In the genomic region with DNA sequence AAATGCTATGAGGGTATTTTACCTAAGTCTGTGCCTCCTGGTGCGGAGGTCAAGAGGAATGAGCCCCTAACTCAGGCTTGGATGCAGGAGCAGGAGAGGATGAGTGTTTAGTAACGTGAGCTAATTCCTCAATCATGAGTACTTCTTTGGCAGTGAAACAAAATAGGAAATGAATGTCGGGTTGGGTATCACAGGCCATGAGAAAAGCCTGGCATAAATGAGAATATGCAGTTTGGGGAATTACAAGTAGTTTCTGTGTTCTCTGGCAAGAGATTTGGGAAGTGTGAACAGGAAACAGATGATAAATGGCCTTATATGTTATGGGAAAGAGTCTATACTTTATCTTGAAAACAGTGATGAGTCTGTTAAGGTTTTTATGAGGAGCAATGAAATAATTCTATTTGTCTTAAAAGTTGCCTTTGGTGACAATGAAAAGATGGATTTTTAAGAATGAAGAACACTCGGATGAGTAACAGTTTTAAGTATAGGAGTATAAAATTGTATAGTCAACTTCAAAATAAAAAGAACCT, we compare ENCODE assay signal across 20 cellular contexts. TPM values are rescaled to one million over a fixed set of nuclear protein-coding genes. Genes with fewer than 3 reads are reported as not detected.
DNase-seq lines count a peak whose midpoint lies in the region; ATAC-seq and TF ChIP-seq lines count a peak whose summit lies in the region.
"Had no signal": no experiment of that assay in that cellular context is flagged by ENCODE, and none has a peak within 500 bp of the region (broad histone marks: within the 10 kb centered on the region; RNA-seq: fewer than 3 reads in every experiment).

No MANE protein-coding gene starts in this region.

- DNase-seq in Daoy (ENCODE audit: low read depth) (peak; percentile 14), chondrocyte (ENCODE audit: low spot score) (no peak), myocyte (ENCODE audit: low read depth) (peak; percentile 53), anterior cingulate cortex (lab: John Stamatoyannopoulos, UW) (no peak), 8988T (no peak)
- DNase-seq: activated CD8-positive, alpha-beta memory T cell treated with anti-CD3 and anti-CD28 coated beads, Interleukin-2, amount 10 ng/mL, durations not matched to agents 7 days and 5 days; body of pancreas; effector memory CD8-positive, alpha-beta T cell; gastrocnemius medialis; left ventricle myocardium superior; naive thymus-derived CD8-positive, alpha-beta T cell; NCI-H2171 treated with DMSO at 0.1 percent for 48 hours; NK-92 treated with Interleukin-12 subunit alpha and Interleukin-12 subunit beta, amount 100 ng/mL, for 24 hours; SHP77; T-helper 17 cell; uterus had no signal

- H3K9me3 Mint-ChIP-seq in chondrocyte (ENCODE audit: low read depth) = no peaks in the 10 kb centered on the region
- H3K9me3 Mint-ChIP-seq: effector memory CD8-positive, alpha-beta T cell; naive thymus-derived CD8-positive, alpha-beta T cell had no signal

- peaks cover 14% of the 10 kb centered on the region for H3K4me1 Mint-ChIP-seq in chondrocyte (ENCODE audit: low read depth)
- H3K4me1 Mint-ChIP-seq: activated CD8-positive, alpha-beta memory T cell treated with anti-CD3 and anti-CD28 coated beads, Interleukin-2, amount 10 ng/mL, durations not matched to agents 7 days and 5 days; naive thymus-derived CD8-positive, alpha-beta T cell had no signal

- ATAC-seq in HG02840 (IDR thresholded peaks at IDR 0.05; ENCODE audit: low FRiP score, unreplicated experiment) (no peak), GM19452 (IDR thresholded peaks at IDR 0.05; ENCODE audit: unreplicated experiment) (no peak)
- ATAC-seq: activated CD4-positive, CD25-positive, alpha-beta regulatory T cell treated with anti-CD3 and anti-CD28 coated beads, Interleukin-2, amount 50 U/mL, for 24 hours; activated CD8-positive, alpha-beta memory T cell treated with anti-CD3 and anti-CD28 coated beads, Interleukin-2, amount 10 ng/mL, durations not matched to agents 7 days and 5 days; body of pancreas; effector memory CD8-positive, alpha-beta T cell; gastrocnemius medialis; left ventricle myocardium superior; naive thymus-derived CD8-positive, alpha-beta T cell; T-helper 17 cell had no signal

- no peaks in the 10 kb centered on the region for H3K79me2 ChIP-seq in Loucy (ENCODE audit: insufficient read depth, low read length)

- H4K20me1 ChIP-seq in Loucy (ENCODE audit: insufficient read depth, low read length, poor library complexity, severe bottlenecking) = no peaks in the 10 kb centered on the region

- peak overlapping the region; percentile 37 for H3K4me2 ChIP-seq in Loucy (ENCODE audit: low read depth, low read length, poor library complexity, severe bottlenecking)

- peaks cover 12% of the 10 kb centered on the region for H3K27me3 Mint-ChIP-seq in chondrocyte (ENCODE audit: low read depth)

- H2AFZ ChIP-seq in Loucy (ENCODE audit: low read length) = peak overlapping the region; percentile 3

- H3K4me1 ChIP-seq in Loucy (ENCODE audit: insufficient read depth, low read length, poor library complexity, severe bottlenecking) = peaks cover 67% of the 10 kb centered on the region
- H3K4me1 ChIP-seq: body of pancreas, gastrocnemius medialis, uterus had no signal

- H3K9me2 ChIP-seq in Loucy (replicated peaks; ENCODE audit: low read depth, low read length) = no peaks in the 10 kb centered on the region

- TF ChIP-seq CTCF in Loucy (conservative IDR thresholded peaks at IDR 0.05; ENCODE audit: low read length) = no peak
- no peak for TF ChIP-seq CTCF in chondrocyte (IDR thresholded peaks at IDR 0.05)

- no peak overlapping the region for H3K4me3 Mint-ChIP-seq in chondrocyte (ENCODE audit: unreplicated experiment)
- H3K4me3 Mint-ChIP-seq: activated CD8-positive, alpha-beta memory T cell treated with anti-CD3 and anti-CD28 coated beads, Interleukin-2, amount 10 ng/mL, durations not matched to agents 7 days and 5 days; effector memory CD8-positive, alpha-beta T cell; naive thymus-derived CD8-positive, alpha-beta T cell; T-helper 17 cell had no signal

- H3F3A ChIP-seq in Loucy (ENCODE audit: low read depth) = 0 out of 2 replicates have a peak, but pooled peaks cover 6% of the 10 kb centered on the region

- no peak overlapping the region for H3K9ac ChIP-seq in Loucy (ENCODE audit: low read depth, low read length, poor library complexity, severe bottlenecking)

- H3K36me3 Mint-ChIP-seq in chondrocyte (ENCODE audit: low read depth) = no peaks in the 10 kb centered on the region
- H3K36me3 Mint-ChIP-seq: activated CD8-positive, alpha-beta memory T cell treated with anti-CD3 and anti-CD28 coated beads, Interleukin-2, amount 10 ng/mL, durations not matched to agents 7 days and 5 days; naive thymus-derived CD8-positive, alpha-beta T cell had no signal

- no peaks in the 10 kb centered on the region for H3K36me3 ChIP-seq in Loucy (ENCODE audit: insufficient read depth, low read length)
- H3K36me3 ChIP-seq: gastrocnemius medialis, uterus had no signal

- H3K9me3 ChIP-seq in Loucy (ENCODE audit: insufficient read depth, low read depth, low read length) = no peaks in the 10 kb centered on the region
- H3K9me3 ChIP-seq: body of pancreas, gastrocnemius medialis, uterus had no signal

- peak overlapping the region; percentile 0 for H3K27ac Mint-ChIP-seq in chondrocyte (ENCODE audit: unreplicated experiment)
- H3K27ac Mint-ChIP-seq: activated CD8-positive, alpha-beta memory T cell treated with anti-CD3 and anti-CD28 coated beads, Interleukin-2, amount 10 ng/mL, durations not matched to agents 7 days and 5 days; effector memory CD8-positive, alpha-beta T cell; T-helper 17 cell had no signal

- H3K4me3 ChIP-seq in Loucy (ENCODE audit: low read length, poor library complexity, severe bottlenecking) = peak overlapping the region; percentile 3
- H3K4me3 ChIP-seq: body of pancreas, gastrocnemius medialis, uterus had no signal

- no peaks in the 10 kb centered on the region for H3K27me3 ChIP-seq in Loucy (ENCODE audit: insufficient read depth, low read length, poor library complexity, severe bottlenecking)
- H3K27me3 ChIP-seq: body of pancreas, gastrocnemius medialis, uterus had no signal

RNA-seq across cellular contexts. Expression of a gene that starts 59.0 kb away (rescaled TPM):
- 15.4 and 19.0 TPM in 2 replicates for total RNA-seq in Daoy (2014; rRNA removed; shearing (Covaris generic))
- 48.1 to 62.8 TPM (median 49.4 TPM) in 3 replicates for total RNA-seq in chondrocyte
- total RNA-seq in myocyte = 60.9 and 76.1 TPM in 2 replicates
- 43.7 TPM for polyA plus RNA-seq in myocyte (2012)

Comparison
In these comparisons a context has a peak if more than half of its experiments do, and no peak if none do; other contexts are left out.
1. DNase-seq: peak in Daoy (single experiment) and myocyte (single experiment); none in chondrocyte (single experiment), anterior cingulate cortex (0 of 58) and 8988T (single experiment).